ENCODE assay signal across 9 cellular contexts in the genomic region with DNA sequence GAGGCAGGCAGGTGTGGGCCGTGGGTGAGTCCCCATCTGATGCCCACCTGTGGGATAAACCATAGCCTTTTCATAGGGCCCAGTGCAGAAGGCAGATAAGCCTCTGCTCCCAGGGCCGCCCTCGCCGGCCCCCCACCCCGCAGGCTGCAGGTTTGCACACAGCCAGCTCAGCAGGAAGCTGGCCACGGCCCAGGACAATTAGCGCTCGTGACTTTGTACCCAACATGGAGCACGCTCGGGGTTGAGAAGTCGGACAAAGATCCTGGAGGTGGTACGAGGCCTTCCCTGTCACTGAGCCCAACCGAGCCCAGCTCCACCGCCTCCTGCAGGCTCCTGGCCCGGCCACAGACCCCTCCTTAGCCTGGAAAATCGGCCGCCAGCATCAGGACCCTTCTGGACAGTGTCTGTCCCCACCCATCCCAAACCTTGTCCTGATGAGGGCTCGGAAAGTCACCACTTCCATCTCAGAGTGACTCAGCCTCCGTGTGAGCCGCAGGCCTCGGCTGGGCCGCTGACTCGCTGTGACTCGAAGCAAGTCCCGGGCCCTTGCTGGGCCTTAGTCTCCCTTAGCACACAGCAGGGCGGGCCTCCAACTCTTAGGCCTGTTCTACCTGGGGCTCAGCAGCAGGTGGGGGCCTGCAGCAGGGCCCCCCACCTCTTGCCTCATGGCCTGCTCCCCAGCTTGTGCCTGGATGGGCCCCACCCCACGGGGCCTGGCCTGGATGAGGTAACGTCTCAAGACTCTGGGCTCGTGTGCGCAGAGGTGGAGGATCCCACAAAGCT. TPM values are rescaled to one million over a fixed set of nuclear protein-coding genes. Genes with fewer than 3 reads are reported as not detected.
DNase-seq lines count a peak whose midpoint lies in the region; ATAC-seq and TF ChIP-seq lines count a peak whose summit lies in the region.
"Had no signal": no experiment of that assay in that cellular context is flagged by ENCODE, and none has a peak within 500 bp of the region (broad histone marks: within the 10 kb centered on the region; RNA-seq: fewer than 3 reads in every experiment).

No MANE protein-coding gene starts in this region.

- H3K36me3 ChIP-seq in liver (ENCODE audit: control insufficient read depth in 4 of 4, insufficient read depth in 3 of 4, low read depth in 1 of 4, low read length in 3 of 4), result peaks cover 0 to 9% (median 5%) of the 10 kb centered on the region in 4 donors

- TF ChIP-seq CTCF in liver (IDR thresholded peaks at IDR 0.05; ENCODE audit: low read depth, low read length, missing input control), result no peak

- H3K4me3 Mint-ChIP-seq in activated T-helper 17 cell treated with anti-CD3 and anti-CD28 coated beads, Interleukin-2, amount 50 U/mL, for 72 hours, result no peak overlapping the region

- peaks cover 6 to 35% (median 20%) of the 10 kb centered on the region in 4 donors for H3K4me1 ChIP-seq in liver (ENCODE audit: control insufficient read depth in 4 of 4, insufficient read depth in 4 of 4, low read length in 3 of 4)

- TF ChIP-seq RAD21 in liver (IDR thresholded peaks at IDR 0.05), result peak in 1 of 2 donors; percentile 32

- no peaks in the 10 kb centered on the region for H3K27me3 Mint-ChIP-seq in activated T-helper 17 cell treated with anti-CD3 and anti-CD28 coated beads, Interleukin-2, amount 50 U/mL, for 72 hours

- no peaks in the 10 kb centered on the region for H3K27me3 ChIP-seq in liver (ENCODE audit: control insufficient read depth in 4 of 4, insufficient read depth in 4 of 4, low read length in 3 of 4)

- WGBS in liver, result 56% methylated on average over 30 of the region's 30 CpGs

- ATAC-seq in activated T-helper 17 cell treated with anti-CD3 and anti-CD28 coated beads, Interleukin-2, amount 50 U/mL, for 72 hours (replicated peaks), result peak; percentile 87
- ATAC-seq in HG02981 (IDR thresholded peaks at IDR 0.05; ENCODE audit: unreplicated experiment), result no peak
- ATAC-seq: GM12878 had no signal

- peak; percentile 80 for DNase-seq in ACHN
- DNase-seq in HCEC 1CT, result peak; percentile 47
- DNase-seq in cortex of kidney (lab: John Stamatoyannopoulos, UW), result no peak
- no peak for DNase-seq in inferior parietal cortex (ENCODE audit: extremely low spot score)
- DNase-seq in midbrain (lab: John Stamatoyannopoulos, UW), result no peak

- H3K27ac ChIP-seq in liver (ENCODE audit: low read depth in 1 of 2, low read length in 2 of 2), result peak overlapping the region; percentile 51 to 54

- no peak overlapping the region for H3K4me3 ChIP-seq in liver (ENCODE audit: low read depth in 1 of 3, low read length in 3 of 3)
- H3K4me3 ChIP-seq: GM12878 had no signal

- H3K36me3 Mint-ChIP-seq in activated T-helper 17 cell treated with anti-CD3 and anti-CD28 coated beads, Interleukin-2, amount 50 U/mL, for 72 hours (ENCODE audit: low read depth), result peaks cover 34% of the 10 kb centered on the region

- no peak overlapping the region for H3K9ac ChIP-seq in liver (ENCODE audit: low read depth in 1 of 2, low read length in 2 of 2)

- in situ Hi-C loops in ACHN (cut with HindIII; ENCODE audit: low pct_ligation_motif_present, low pct_unique_long_range_greater_than_20kb, low sequenced_read_pairs), result no loop called here

- no peak overlapping the region for H3K27ac Mint-ChIP-seq in activated T-helper 17 cell treated with anti-CD3 and anti-CD28 coated beads, Interleukin-2, amount 50 U/mL, for 72 hours

- H3K9me3 ChIP-seq in liver (ENCODE audit: control insufficient read depth in 4 of 4, low read length in 3 of 4), result no peaks in the 10 kb centered on the region

- no peaks in the 10 kb centered on the region for H3K4me1 Mint-ChIP-seq in activated T-helper 17 cell treated with anti-CD3 and anti-CD28 coated beads, Interleukin-2, amount 50 U/mL, for 72 hours

- no peaks in the 10 kb centered on the region for H3K9me3 Mint-ChIP-seq in activated T-helper 17 cell treated with anti-CD3 and anti-CD28 coated beads, Interleukin-2, amount 50 U/mL, for 72 hours

TF ChIP-seq in liver, 16 proteins besides CTCF, POLR2A, EP300 and RAD21:
- TF ChIP-seq HNF4A (conservative IDR thresholded peaks at IDR 0.05) (peak; percentile 62 to 73), FOXA2 (IDR thresholded peaks at IDR 0.05) (no peak), SP1 (IDR thresholded peaks at IDR 0.05) (peak; percentile 64), ATF3 (IDR thresholded peaks at IDR 0.05) (no peak), GABPA (IDR thresholded peaks at IDR 0.05 in 1 of 2, conservative IDR thresholded peaks at IDR 0.05 in 1 of 2) (no peak), FOXA1 (IDR thresholded peaks at IDR 0.05) (no peak), EGR1 (IDR thresholded peaks at IDR 0.05; ENCODE audit: low read depth in 2 of 2) (no peak), YY1 (IDR thresholded peaks at IDR 0.05) (peak; percentile 66), HNF4G (IDR thresholded peaks at IDR 0.05) (peak; percentile 19), TAF1 (conservative IDR thresholded peaks at IDR 0.05) (no peak), REST (IDR thresholded peaks at IDR 0.05) (no peak), RXRA (IDR thresholded peaks at IDR 0.05) (peak; percentile 55 to 77), JUND (IDR thresholded peaks at IDR 0.05) (no peak), ZBTB33 (IDR thresholded peaks at IDR 0.05) (no peak), NR2F2 (IDR thresholded peaks at IDR 0.05) (no peak)
- TF ChIP-seq, protein P1, sequence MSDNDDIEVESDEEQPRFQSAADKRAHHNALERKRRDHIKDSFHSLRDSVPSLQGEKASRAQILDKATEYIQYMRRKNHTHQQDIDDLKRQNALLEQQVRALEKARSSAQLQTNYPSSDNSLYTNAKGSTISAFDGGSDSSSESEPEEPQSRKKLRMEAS (IDR thresholded peaks at IDR 0.05), result no peak

RNA-seq across cellular contexts. Expression of gene FAM83G, which starts 22.7 kb away (rescaled TPM):
- 10 to 100 TPM; 15.9 to 22.6 TPM for total RNA-seq in activated T-helper 17 cell treated with anti-CD3 and anti-CD28 coated beads, Interleukin-2, amount 50 U/mL, for 72 hours
- total RNA-seq in liver, result 10 to 100 TPM in 1 of 2 donors, 1 to 10 TPM in 1; 5.2 to 25.0 TPM
- polyA plus RNA-seq in liver, result 10 to 100 TPM in 1 of 2 donors, 1 to 10 TPM in 1; 5.3 to 17.6 TPM

RNA-seq across cellular contexts. Expression of gene SLC5A10, which starts 29.9 kb away (rescaled TPM):
- total RNA-seq in activated T-helper 17 cell treated with anti-CD3 and anti-CD28 coated beads, Interleukin-2, amount 50 U/mL, for 72 hours, result not detected
- total RNA-seq in liver, result under 1 TPM; 0.17 to 0.23 TPM
- under 1 TPM; 0.05 to 0.13 TPM for polyA plus RNA-seq in liver

Comparison
In these comparisons a context has a peak if more than half of its experiments do, and no peak if none do; other contexts are left out.
1. DNase-seq: peak in ACHN (single experiment) and HCEC 1CT (single experiment); none in cortex of kidney (single experiment), inferior parietal cortex (single experiment) and midbrain (single experiment).